ENCODE assay signal across 2 cellular contexts in the genomic region with DNA sequence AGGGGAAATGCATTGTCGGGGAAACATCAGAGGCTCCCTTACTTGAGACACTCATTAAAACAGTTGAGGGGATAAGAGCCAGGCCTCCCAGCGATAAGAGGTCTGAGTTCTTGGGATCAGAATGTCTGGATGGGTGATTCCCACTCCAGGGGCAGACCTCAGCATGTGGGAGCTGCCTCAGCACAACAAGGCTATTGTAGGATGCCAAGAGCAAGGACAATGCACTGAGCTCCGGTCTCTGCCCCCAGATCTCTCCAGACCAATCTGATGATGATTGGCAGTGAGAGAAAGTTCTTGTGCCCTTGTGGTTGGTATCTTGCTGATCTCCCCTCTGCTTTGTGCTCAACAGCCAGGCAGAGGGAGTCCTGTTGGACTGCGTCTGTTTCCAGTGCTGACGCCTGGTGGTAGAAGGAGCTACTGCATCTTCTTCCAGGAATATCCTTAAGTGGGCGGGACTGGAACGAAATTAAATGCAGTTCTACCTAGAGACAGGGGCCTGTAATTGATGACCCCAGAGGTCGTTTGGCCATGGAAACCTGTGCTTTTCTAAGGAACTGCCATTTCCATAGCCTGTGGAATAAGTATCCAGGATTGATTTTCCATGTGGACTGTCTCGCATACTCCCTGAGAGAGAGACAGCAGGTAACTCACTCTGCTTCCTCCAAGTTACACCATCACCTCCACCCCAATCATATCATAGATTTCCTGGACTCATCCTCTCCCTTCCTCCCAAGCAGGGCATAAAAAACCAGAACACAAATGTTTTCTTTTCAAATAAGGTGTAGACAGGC.
A peak's percentile ranks its signal among the peaks of the same experiment; 100 is the strongest.
TF ChIP-seq lines count a peak whose summit lies in the region.

No MANE protein-coding gene starts in this region.

TF ChIP-seq in SK-N-SH treated with all-trans-retinoic acid at 6 μM for 48 hours, 23 proteins besides CTCF, POLR2A, EP300 and RAD21 (continued from another document):
- TF ChIP-seq GLIS3 (CRISPR knock-in tag; IDR thresholded peaks at IDR 0.05): no peak
- TF ChIP-seq, protein P1, sequence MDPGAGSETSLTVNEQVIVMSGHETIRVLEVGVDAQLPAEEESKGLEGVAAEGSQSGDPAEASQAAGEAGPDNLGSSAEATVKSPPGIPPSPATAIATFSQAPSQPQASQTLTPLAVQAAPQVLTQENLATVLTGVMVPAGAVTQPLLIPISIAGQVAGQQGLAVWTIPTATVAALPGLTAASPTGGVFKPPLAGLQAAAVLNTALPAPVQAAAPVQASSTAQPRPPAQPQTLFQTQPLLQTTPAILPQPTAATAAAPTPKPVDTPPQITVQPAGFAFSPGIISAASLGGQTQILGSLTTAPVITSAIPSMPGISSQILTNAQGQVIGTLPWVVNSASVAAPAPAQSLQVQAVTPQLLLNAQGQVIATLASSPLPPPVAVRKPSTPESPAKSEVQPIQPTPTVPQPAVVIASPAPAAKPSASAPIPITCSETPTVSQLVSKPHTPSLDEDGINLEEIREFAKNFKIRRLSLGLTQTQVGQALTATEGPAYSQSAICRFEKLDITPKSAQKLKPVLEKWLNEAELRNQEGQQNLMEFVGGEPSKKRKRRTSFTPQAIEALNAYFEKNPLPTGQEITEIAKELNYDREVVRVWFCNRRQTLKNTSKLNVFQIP (CRISPR knock-in tag; IDR thresholded peaks at IDR 0.05; ENCODE audit: borderline replicate concordance, low read depth): no peak
- no peak for TF ChIP-seq CSRNP3 (CRISPR knock-in tag; IDR thresholded peaks at IDR 0.05)
- no peak for TF ChIP-seq ZNF70 (CRISPR knock-in tag; IDR thresholded peaks at IDR 0.05)
- no peak for TF ChIP-seq ZFP3 (CRISPR knock-in tag; IDR thresholded peaks at IDR 0.05)
- TF ChIP-seq, protein P2, sequence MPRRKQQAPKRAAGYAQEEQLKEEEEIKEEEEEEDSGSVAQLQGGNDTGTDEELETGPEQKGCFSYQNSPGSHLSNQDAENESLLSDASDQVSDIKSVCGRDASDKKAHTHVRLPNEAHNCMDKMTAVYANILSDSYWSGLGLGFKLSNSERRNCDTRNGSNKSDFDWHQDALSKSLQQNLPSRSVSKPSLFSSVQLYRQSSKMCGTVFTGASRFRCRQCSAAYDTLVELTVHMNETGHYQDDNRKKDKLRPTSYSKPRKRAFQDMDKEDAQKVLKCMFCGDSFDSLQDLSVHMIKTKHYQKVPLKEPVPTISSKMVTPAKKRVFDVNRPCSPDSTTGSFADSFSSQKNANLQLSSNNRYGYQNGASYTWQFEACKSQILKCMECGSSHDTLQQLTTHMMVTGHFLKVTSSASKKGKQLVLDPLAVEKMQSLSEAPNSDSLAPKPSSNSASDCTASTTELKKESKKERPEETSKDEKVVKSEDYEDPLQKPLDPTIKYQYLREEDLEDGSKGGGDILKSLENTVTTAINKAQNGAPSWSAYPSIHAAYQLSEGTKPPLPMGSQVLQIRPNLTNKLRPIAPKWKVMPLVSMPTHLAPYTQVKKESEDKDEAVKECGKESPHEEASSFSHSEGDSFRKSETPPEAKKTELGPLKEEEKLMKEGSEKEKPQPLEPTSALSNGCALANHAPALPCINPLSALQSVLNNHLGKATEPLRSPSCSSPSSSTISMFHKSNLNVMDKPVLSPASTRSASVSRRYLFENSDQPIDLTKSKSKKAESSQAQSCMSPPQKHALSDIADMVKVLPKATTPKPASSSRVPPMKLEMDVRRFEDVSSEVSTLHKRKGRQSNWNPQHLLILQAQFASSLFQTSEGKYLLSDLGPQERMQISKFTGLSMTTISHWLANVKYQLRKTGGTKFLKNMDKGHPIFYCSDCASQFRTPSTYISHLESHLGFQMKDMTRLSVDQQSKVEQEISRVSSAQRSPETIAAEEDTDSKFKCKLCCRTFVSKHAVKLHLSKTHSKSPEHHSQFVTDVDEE (CRISPR knock-in tag; IDR thresholded peaks at IDR 0.05): no peak
- TF ChIP-seq ZC3H10 (CRISPR knock-in tag; IDR thresholded peaks at IDR 0.05): no peak
- TF ChIP-seq BACH2 (CRISPR knock-in tag; IDR thresholded peaks at IDR 0.05; ENCODE audit: borderline replicate concordance): no peak
- no peak for TF ChIP-seq PATZ1 (CRISPR knock-in tag; IDR thresholded peaks at IDR 0.05; ENCODE audit: borderline replicate concordance)
- TF ChIP-seq CREB5 (CRISPR knock-in tag; IDR thresholded peaks at IDR 0.05; ENCODE audit: low read depth): no peak
- TF ChIP-seq CSDC2 (CRISPR knock-in tag; IDR thresholded peaks at IDR 0.05): no peak
- no peak for TF ChIP-seq SNAI2 (CRISPR knock-in tag; IDR thresholded peaks at IDR 0.05)
- no peak for TF ChIP-seq RARB (CRISPR knock-in tag; IDR thresholded peaks at IDR 0.05)
- TF ChIP-seq ISL1 (CRISPR knock-in tag; IDR thresholded peaks at IDR 0.05): no peak
- no peak for TF ChIP-seq ZFP30 (CRISPR knock-in tag; IDR thresholded peaks at IDR 0.05)
- TF ChIP-seq ZNF8 (CRISPR knock-in tag; IDR thresholded peaks at IDR 0.05): no peak
- no peak for TF ChIP-seq ZNF565 (CRISPR knock-in tag; conservative IDR thresholded peaks at IDR 0.05; ENCODE audit: low read depth)

TF ChIP-seq in GM12878, 131 proteins besides CTCF, POLR2A, EP300 and RAD21 (continued from another document):
- TF ChIP-seq SMC3 (IDR thresholded peaks at IDR 0.05; ENCODE audit: borderline replicate concordance, low read length) (peak; percentile 89), YY1 (IDR thresholded peaks at IDR 0.05; ENCODE audit: low read depth, low read length) (0 out of 2 replicates have a peak, but pooled peaks have one; percentile 39)
- TF ChIP-seq, protein P3, sequence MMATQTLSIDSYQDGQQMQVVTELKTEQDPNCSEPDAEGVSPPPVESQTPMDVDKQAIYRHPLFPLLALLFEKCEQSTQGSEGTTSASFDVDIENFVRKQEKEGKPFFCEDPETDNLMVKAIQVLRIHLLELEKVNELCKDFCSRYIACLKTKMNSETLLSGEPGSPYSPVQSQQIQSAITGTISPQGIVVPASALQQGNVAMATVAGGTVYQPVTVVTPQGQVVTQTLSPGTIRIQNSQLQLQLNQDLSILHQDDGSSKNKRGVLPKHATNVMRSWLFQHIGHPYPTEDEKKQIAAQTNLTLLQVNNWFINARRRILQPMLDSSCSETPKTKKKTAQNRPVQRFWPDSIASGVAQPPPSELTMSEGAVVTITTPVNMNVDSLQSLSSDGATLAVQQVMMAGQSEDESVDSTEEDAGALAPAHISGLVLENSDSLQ (IDR thresholded peaks at IDR 0.05): 0 out of 2 replicates have a peak, but pooled peaks have one; percentile 11
